ENCODE assay signal across 25 cellular contexts in the genomic region with DNA sequence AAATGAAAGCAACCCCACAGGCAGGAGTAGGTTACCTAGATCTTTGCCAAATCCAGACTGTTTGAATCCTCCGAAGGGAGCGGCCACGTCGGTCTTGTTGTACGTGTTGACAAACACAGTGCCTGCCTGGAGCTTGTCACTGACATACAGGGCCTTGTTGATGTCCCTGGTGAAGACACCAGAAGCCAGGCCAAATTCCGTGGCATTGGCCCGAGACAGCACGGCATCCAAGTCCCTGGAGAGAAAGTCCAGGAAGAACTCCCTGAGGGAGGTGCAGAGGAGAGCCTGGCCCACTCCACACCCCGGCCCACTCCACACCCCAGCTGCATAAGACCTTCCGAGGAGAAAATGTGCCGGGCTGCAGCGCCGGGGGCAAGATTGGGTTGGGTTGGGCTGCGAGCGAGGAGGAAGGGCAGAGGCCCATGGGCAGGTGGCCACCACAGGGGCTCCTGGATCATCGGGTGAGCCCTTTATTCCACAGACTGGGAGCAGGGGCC. TPM values are rescaled to one million over a fixed set of nuclear protein-coding genes. Genes with fewer than 3 reads are reported as not detected.
DNase-seq lines count a peak whose midpoint lies in the region; ATAC-seq and TF ChIP-seq lines count a peak whose summit lies in the region.
"Had no signal": no experiment of that assay in that cellular context is flagged by ENCODE, and none has a peak within 500 bp of the region (broad histone marks: within the 10 kb centered on the region; RNA-seq: fewer than 3 reads in every experiment).

No MANE protein-coding gene starts in this region.

- no peaks in the 10 kb centered on the region for H3K9me3 Mint-ChIP-seq in endodermal cell
- no peaks in the 10 kb centered on the region for H3K9me3 Mint-ChIP-seq in neural crest cell
- H3K9me3 Mint-ChIP-seq in stimulated activated effector memory CD8-positive, alpha-beta T cell treated with anti-CD3 and anti-CD28 coated beads, Interleukin-12 subunit alpha, Interleukin-12 subunit beta, amount 100 ng/mL, for 72 hours, result no peaks in the 10 kb centered on the region
- H3K9me3 Mint-ChIP-seq: CD4-positive, alpha-beta memory T cell; effector memory CD8-positive, alpha-beta T cell had no signal

- DNase-seq in cardiac septum (ENCODE audit: low spot score) (peak; percentile 59), left ventricle myocardium superior (no peak), endodermal cell (peak; percentile 18), neural crest cell (ENCODE audit: low read depth, low spot score) (no peak), ureter (ENCODE audit: low spot score) (peak; percentile 34), COLO829 (ENCODE audit: low spot score) (no peak)
- DNase-seq in stimulated activated effector memory CD8-positive, alpha-beta T cell treated with anti-CD3 and anti-CD28 coated beads, Interleukin-12 subunit alpha, Interleukin-12 subunit beta, amount 100 ng/mL, for 72 hours (ENCODE audit: low spot score in 2 of 2), result no peak
- no peak for DNase-seq in activated CD4-positive, alpha-beta T cell treated with anti-CD3 and anti-CD28 coated beads, Interleukin-2, amount 50 U/mL, for 48 hours
- DNase-seq: activated CD4-positive, CD25-positive, alpha-beta regulatory T cell; activated gamma-delta T cell treated with Interleukin-2 at 50 U/mL for 16 hours; caudate nucleus; CD4-positive, alpha-beta memory T cell; DMS 273 treated with DMSO at 0.1 percent for 48 hours; effector memory CD8-positive, alpha-beta T cell; kidney; NCI-H1048; right cardiac atrium; stimulated activated CD4-positive, alpha-beta T cell treated with anti-CD3 and anti-CD28 coated beads, Interleukin-2, amount 100 ng/mL, for 48 hours; T-helper 1 cell had no signal

- H3K36me3 Mint-ChIP-seq in endodermal cell (ENCODE audit: low read depth) (no peaks in the 10 kb centered on the region), neural crest cell (ENCODE audit: low read depth) (no peaks in the 10 kb centered on the region)
- no peaks in the 10 kb centered on the region for H3K36me3 Mint-ChIP-seq in stimulated activated effector memory CD8-positive, alpha-beta T cell treated with anti-CD3 and anti-CD28 coated beads, Interleukin-12 subunit alpha, Interleukin-12 subunit beta, amount 100 ng/mL, for 72 hours
- H3K36me3 Mint-ChIP-seq: CD4-positive, alpha-beta memory T cell had no signal

- H3K4me3 Mint-ChIP-seq in endodermal cell (no peak overlapping the region), neural crest cell (no peak overlapping the region)
- no peak overlapping the region for H3K4me3 Mint-ChIP-seq in stimulated activated effector memory CD8-positive, alpha-beta T cell treated with anti-CD3 and anti-CD28 coated beads, Interleukin-12 subunit alpha, Interleukin-12 subunit beta, amount 100 ng/mL, for 72 hours
- H3K4me3 Mint-ChIP-seq: CD4-positive, alpha-beta memory T cell; effector memory CD8-positive, alpha-beta T cell had no signal

- intact Hi-C loops in cardiac septum (cut with DNase I) (no loop called here), left ventricle myocardium superior (cut with micrococcal nuclease) (no loop called here)

- no peak overlapping the region for H3K27ac ChIP-seq in endodermal cell (ENCODE audit: low read depth, low read length)
- H3K27ac ChIP-seq: parathyroid adenoma, RWPE1, SK-N-MC, tibial artery had no signal

- no peaks in the 10 kb centered on the region for H3K9me3 ChIP-seq in endodermal cell (ENCODE audit: control insufficient read depth, low read length)
- H3K9me3 ChIP-seq: HAP-1, tibial artery had no signal

- no peak for ATAC-seq in left ventricle myocardium superior
- ATAC-seq in stimulated activated effector memory CD8-positive, alpha-beta T cell treated with anti-CD3 and anti-CD28 coated beads, Interleukin-12 subunit alpha, Interleukin-12 subunit beta, amount 100 ng/mL, for 72 hours, result no peak
- ATAC-seq: effector memory CD8-positive, alpha-beta T cell; K562; right cardiac atrium had no signal

- no peaks in the 10 kb centered on the region for H3K27me3 ChIP-seq in endodermal cell (ENCODE audit: control insufficient read depth, insufficient read depth, low read length, poor library complexity, severe bottlenecking)
- H3K27me3 ChIP-seq: tibial artery had no signal

- H3K4me1 Mint-ChIP-seq in endodermal cell (no peaks in the 10 kb centered on the region), neural crest cell (peaks cover 13% of the 10 kb centered on the region)
- no peaks in the 10 kb centered on the region for H3K4me1 Mint-ChIP-seq in stimulated activated effector memory CD8-positive, alpha-beta T cell treated with anti-CD3 and anti-CD28 coated beads, Interleukin-12 subunit alpha, Interleukin-12 subunit beta, amount 100 ng/mL, for 72 hours
- H3K4me1 Mint-ChIP-seq: CD4-positive, alpha-beta memory T cell had no signal

- H3K4me1 ChIP-seq in endodermal cell (ENCODE audit: control insufficient read depth, insufficient read depth, low read length), result no peaks in the 10 kb centered on the region
- H3K4me1 ChIP-seq: HAP-1, parathyroid adenoma had no signal

- H3K27ac Mint-ChIP-seq in endodermal cell (no peak overlapping the region), neural crest cell (ENCODE audit: unreplicated experiment) (peak overlapping the region; percentile 27)
- no peak overlapping the region for H3K27ac Mint-ChIP-seq in stimulated activated effector memory CD8-positive, alpha-beta T cell treated with anti-CD3 and anti-CD28 coated beads, Interleukin-12 subunit alpha, Interleukin-12 subunit beta, amount 100 ng/mL, for 72 hours
- H3K27ac Mint-ChIP-seq: effector memory CD8-positive, alpha-beta T cell had no signal

- WGBS in endodermal cell (ENCODE audit: insufficient coverage in 1 of 2, insufficient read length in 1 of 2), 2 experiments, result 89 to 90% methylated on average over 16 of the region's 16 CpGs

- no peak overlapping the region for H3K4me3 ChIP-seq in endodermal cell (ENCODE audit: low read length)
- H3K4me3 ChIP-seq: HAP-1, K562, SK-N-MC, tibial artery had no signal

- TF ChIP-seq CTCF in endodermal cell (conservative IDR thresholded peaks at IDR 0.05) (no peak), neural crest cell (conservative IDR thresholded peaks at IDR 0.05) (no peak)

- H3K27me3 Mint-ChIP-seq in endodermal cell (ENCODE audit: insufficient read depth) (no peaks in the 10 kb centered on the region), neural crest cell (ENCODE audit: low read depth) (no peaks in the 10 kb centered on the region)
- H3K27me3 Mint-ChIP-seq: CD4-positive, alpha-beta memory T cell had no signal

- H3K9ac ChIP-seq in endodermal cell (ENCODE audit: extremely low read depth, low read length, poor library complexity, severe bottlenecking), result no peak overlapping the region
- H3K9ac ChIP-seq: parathyroid adenoma had no signal

- no peaks in the 10 kb centered on the region for H3K36me3 ChIP-seq in endodermal cell (ENCODE audit: control insufficient read depth, insufficient read depth, low read length)
- H3K36me3 ChIP-seq: HAP-1 had no signal

RNA-seq across cellular contexts. Expression of gene SLC41A3, which starts 21.8 kb away (rescaled TPM):
- total RNA-seq in cardiac septum (35.6 TPM), left ventricle myocardium superior (35.4 TPM), endodermal cell (10 to 100 TPM; 46.8 to 50.4 TPM), neural crest cell (58.1 and 58.8 TPM in 2 replicates), ureter (72.0 TPM)
- 48.2 TPM for polyA plus RNA-seq in endodermal cell (2013, experiment 1 of 2)
- polyA plus RNA-seq in endodermal cell (2013, experiment 2 of 2), result 42.7 TPM

Comparison
In these comparisons a context has a peak if more than half of its experiments do, and no peak if none do; other contexts are left out.
1. DNase-seq: peak in cardiac septum (single experiment), endodermal cell (single experiment) and ureter (single experiment); none in left ventricle myocardium superior (single experiment), neural crest cell (single experiment), stimulated activated effector memory CD8-positive, alpha-beta T cell treated with anti-CD3 and anti-CD28 coated beads, Interleukin-12 subunit alpha, Interleukin-12 subunit beta, amount 100 ng/mL, for 72 hours (0 of 2), COLO829 (single experiment) and activated CD4-positive, alpha-beta T cell treated with anti-CD3 and anti-CD28 coated beads, Interleukin-2, amount 50 U/mL, for 48 hours (0 of 2).